ENCODE assay signal across 10 cellular contexts in genomic region chr4:146458594-146458993, GRCh38.
DNase-seq lines count a peak whose midpoint lies in the region; ATAC-seq and TF ChIP-seq lines count a peak whose summit lies in the region.
"Had no signal": no experiment of that assay in that cellular context is flagged by ENCODE, and none has a peak within 500 bp of the region (broad histone marks: within the 10 kb centered on the region; RNA-seq: fewer than 3 reads in every experiment).

No MANE protein-coding gene starts in this region.

- no peaks in the 10 kb centered on the region for H3K36me3 ChIP-seq in upper lobe of left lung
- H3K36me3 ChIP-seq: cardiac muscle cell had no signal

- no peak for TF ChIP-seq POLR2A in upper lobe of left lung (IDR thresholded peaks at IDR 0.05)

- 38 to 66% methylated on average over 1 of the region's 1 CpG for WGBS in upper lobe of left lung, 2 donors

- peak; percentile 86 for ATAC-seq in GM19397 (IDR thresholded peaks at IDR 0.05; ENCODE audit: unreplicated experiment)
- peak; percentile 87 for ATAC-seq in HG03064 (IDR thresholded peaks at IDR 0.05; ENCODE audit: low read depth, unreplicated experiment)
- ATAC-seq in activated CD8-positive, alpha-beta T cell treated with anti-CD3 and anti-CD28 coated beads for 36 hours, result peak; percentile 96
- ATAC-seq in upper lobe of left lung (ENCODE audit: low FRiP score in 2 of 2), result no peak

- H3K27me3 Mint-ChIP-seq in activated CD8-positive, alpha-beta T cell treated with anti-CD3 and anti-CD28 coated beads for 36 hours, result no peaks in the 10 kb centered on the region
- H3K27me3 Mint-ChIP-seq in CD14-positive monocyte (ENCODE audit: low read depth in 3 of 3) (peaks cover 0 to 1% (median 0%) of the 10 kb centered on the region in 3 donors), mesothelial cell of epicardium (ENCODE audit: low read depth) (no peaks in the 10 kb centered on the region)

- H3K4me3 Mint-ChIP-seq in activated CD8-positive, alpha-beta T cell treated with anti-CD3 and anti-CD28 coated beads for 36 hours, result peak overlapping the region; percentile 62
- no peak overlapping the region for H3K4me3 Mint-ChIP-seq in CD14-positive monocyte
- H3K4me3 Mint-ChIP-seq in mesothelial cell of epicardium, result no peak overlapping the region

- H3K36me3 Mint-ChIP-seq in activated CD8-positive, alpha-beta T cell treated with anti-CD3 and anti-CD28 coated beads for 36 hours (ENCODE audit: low read depth), result peaks cover 18% of the 10 kb centered on the region
- H3K36me3 Mint-ChIP-seq in CD14-positive monocyte (no peaks in the 10 kb centered on the region), mesothelial cell of epicardium (no peaks in the 10 kb centered on the region)

- no peaks in the 10 kb centered on the region for H3K4me1 ChIP-seq in upper lobe of left lung

- no peak overlapping the region for H3K4me3 ChIP-seq in upper lobe of left lung
- H3K4me3 ChIP-seq: cardiac muscle cell had no signal

- peaks cover 6% of the 10 kb centered on the region for H3K9me3 Mint-ChIP-seq in activated CD8-positive, alpha-beta T cell treated with anti-CD3 and anti-CD28 coated beads for 36 hours
- H3K9me3 Mint-ChIP-seq in CD14-positive monocyte (no peaks in the 10 kb centered on the region), mesothelial cell of epicardium (no peaks in the 10 kb centered on the region)

- peak; percentile 8 for DNase-seq in GM10266 (ENCODE audit: extremely low spot score)
- DNase-seq in activated CD8-positive, alpha-beta T cell treated with anti-CD3 and anti-CD28 coated beads for 36 hours, result no peak
- DNase-seq in CD14-positive monocyte (ENCODE audit: low spot score), result no peak
- DNase-seq in upper lobe of left lung, result no peak
- DNase-seq in mesothelial cell of epicardium (ENCODE audit: low spot score in 2 of 2, unreplicated experiment in 2 of 2), result no peak
- DNase-seq in NCI-H1930 (lab: John Stamatoyannopoulos, UW), result no peak
- DNase-seq: stimulated activated CD4-positive, alpha-beta T cell treated with anti-CD3 and anti-CD28 coated beads, Interleukin-12 subunit alpha, Interleukin-12 subunit beta, amount 100 ng/mL, for 4 hours had no signal

- TF ChIP-seq CTCF in GM10266 (IDR thresholded peaks at IDR 0.05; ENCODE audit: control insufficient read depth, insufficient read depth, low read depth, missing control alignments), result no peak
- TF ChIP-seq CTCF in activated CD8-positive, alpha-beta T cell treated with anti-CD3 and anti-CD28 coated beads for 36 hours (IDR thresholded peaks at IDR 0.05), result no peak
- no peak for TF ChIP-seq CTCF in CD14-positive monocyte (IDR thresholded peaks at IDR 0.05)
- no peak for TF ChIP-seq CTCF in upper lobe of left lung (IDR thresholded peaks at IDR 0.05)
- no peak for TF ChIP-seq CTCF in mesothelial cell of epicardium (IDR thresholded peaks at IDR 0.05; ENCODE audit: unreplicated experiment)

- intact Hi-C loops in activated CD8-positive, alpha-beta T cell treated with anti-CD3 and anti-CD28 coated beads for 36 hours (cut with micrococcal nuclease), result loop anchor here (5.0 kb wide), 1 partner anchor 64 kb away; the partner anchor contains the start of gene SLC10A7
- intact Hi-C loops in CD14-positive monocyte (cut with micrococcal nuclease), result no loop called here

- H3K27ac Mint-ChIP-seq in activated CD8-positive, alpha-beta T cell treated with anti-CD3 and anti-CD28 coated beads for 36 hours, result peak overlapping the region; percentile 93
- peak overlapping the region in 2 of 7 donors; percentile 8 to 38 for H3K27ac Mint-ChIP-seq in CD14-positive monocyte
- H3K27ac Mint-ChIP-seq in mesothelial cell of epicardium, result no peak overlapping the region

- H3K27me3 ChIP-seq in upper lobe of left lung, result no peaks in the 10 kb centered on the region
- H3K27me3 ChIP-seq: cardiac muscle cell had no signal

- no peak for TF ChIP-seq EP300 in upper lobe of left lung (IDR thresholded peaks at IDR 0.05)

- H3K27ac ChIP-seq in upper lobe of left lung, result no peak overlapping the region
- H3K27ac ChIP-seq: cardiac muscle cell had no signal

- no peaks in the 10 kb centered on the region for H3K9me3 ChIP-seq in upper lobe of left lung

- peaks cover 28% of the 10 kb centered on the region for H3K4me1 Mint-ChIP-seq in activated CD8-positive, alpha-beta T cell treated with anti-CD3 and anti-CD28 coated beads for 36 hours (ENCODE audit: low read depth)
- H3K4me1 Mint-ChIP-seq in CD14-positive monocyte, result peaks cover 5% of the 10 kb centered on the region
- H3K4me1 Mint-ChIP-seq in mesothelial cell of epicardium, result no peaks in the 10 kb centered on the region

- POLR2A ChIA-PET in activated CD8-positive, alpha-beta T cell treated with anti-CD3 and anti-CD28 coated beads for 36 hours (lab: Charles Lee), result interaction anchor here (0.8 kb wide), 1 partner anchor 64 kb away, joined by 4 read pairs; no protein-coding TSS in a partner anchor

- CTCF ChIA-PET in activated CD8-positive, alpha-beta T cell treated with anti-CD3 and anti-CD28 coated beads for 36 hours (lab: Charles Lee), result interaction anchor here (1.0 kb wide), 1 partner anchor 17 kb away, joined by 3 read pairs; no protein-coding TSS in a partner anchor

Comparison
In these comparisons a context has a peak if more than half of its experiments do, and no peak if none do; other contexts are left out.
1. ATAC-seq: peak in GM19397 (single experiment), HG03064 (single experiment) and activated CD8-positive, alpha-beta T cell treated with anti-CD3 and anti-CD28 coated beads for 36 hours (single experiment); none in upper lobe of left lung (0 of 2).